Comparison of ENCODE assay signal across 9 cellular contexts in genomic region chr3:47443611-47443995, GRCh38. TPM values are rescaled to one million over a fixed set of nuclear protein-coding genes. Genes with fewer than 3 reads are reported as not detected.
DNase-seq lines count a peak whose midpoint lies in the region; ATAC-seq and TF ChIP-seq lines count a peak whose summit lies in the region.
"Had no signal": no experiment of that assay in that cellular context is flagged by ENCODE, and none has a peak within 500 bp of the region (broad histone marks: within the 10 kb centered on the region; RNA-seq: fewer than 3 reads in every experiment).

No MANE protein-coding gene starts in this region.

- no peak overlapping the region for H3K9ac ChIP-seq in SK-N-SH

- no peak for TF ChIP-seq RAD21 in SK-N-SH (IDR thresholded peaks at IDR 0.05; ENCODE audit: low read length)

- H3K4me3 ChIP-seq in AG10803 (ENCODE audit: low read length) (peak overlapping the region; percentile 10; the same call in 1 of the 2 replicates), SK-N-SH (ENCODE audit: low read depth in 2 of 2, low read length in 1 of 2) (no peak overlapping the region), gastroesophageal sphincter (no peak overlapping the region), ovary (no peak overlapping the region)

- TF ChIP-seq CTCF in AG10803 (conservative IDR thresholded peaks at IDR 0.05; ENCODE audit: low read length): no peak
- TF ChIP-seq CTCF in SK-N-SH (IDR thresholded peaks at IDR 0.05): no peak
- TF ChIP-seq CTCF in gastroesophageal sphincter (IDR thresholded peaks at IDR 0.05): no peak
- no peak for TF ChIP-seq CTCF in ovary (IDR thresholded peaks at IDR 0.05)

- no peak overlapping the region for H2AFZ ChIP-seq in SK-N-SH (ENCODE audit: low read depth)

- H3K4me2 ChIP-seq in SK-N-SH: peak overlapping the region; percentile 4; the same call in 1 of the 2 replicates

- H3K27me3 ChIP-seq in SK-N-SH (ENCODE audit: insufficient read depth) (no peaks in the 10 kb centered on the region), gastroesophageal sphincter (no peaks in the 10 kb centered on the region), ovary (no peaks in the 10 kb centered on the region)

- peaks cover 49% of the 10 kb centered on the region for H3K79me2 ChIP-seq in SK-N-SH (ENCODE audit: insufficient read depth)

- WGBS in SK-N-SH (ENCODE audit: low lambda C conversion rate): 89% methylated on average over 5 of the region's 5 CpGs
- 38 to 54% methylated on average over 3 to 5 of the region's 5 CpGs for WGBS in gastroesophageal sphincter (ENCODE audit: low coverage in 1 of 2), 2 donors
- 40 to 51% (median 40%) methylated on average over 5 of the region's 5 CpGs for WGBS in ovary, 3 donors

- H3K27ac ChIP-seq in SK-N-SH (ENCODE audit: low read depth in 2 of 2, low read length in 1 of 2): no peak overlapping the region; a peak in 1 of 4 replicates
- H3K27ac ChIP-seq in gastroesophageal sphincter: peak overlapping the region; percentile 77 to 84 (median 80)
- peak overlapping the region; percentile 24 to 49 for H3K27ac ChIP-seq in ovary

- TF ChIP-seq POLR2A in gastroesophageal sphincter (IDR thresholded peaks at IDR 0.05) (no peak), ovary (IDR thresholded peaks at IDR 0.05) (no peak)

- H4K20me1 ChIP-seq in SK-N-SH (ENCODE audit: insufficient read depth): no peaks in the 10 kb centered on the region

- TF ChIP-seq EP300 in SK-N-SH (IDR thresholded peaks at IDR 0.05; ENCODE audit: borderline replicate concordance in 1 of 2, low read depth in 1 of 2, low read length in 1 of 2) (no peak), gastroesophageal sphincter (IDR thresholded peaks at IDR 0.05) (no peak), ovary (IDR thresholded peaks at IDR 0.05) (no peak)

- POLR2A ChIA-PET in SK-N-SH (lab: Yijun Ruan, JAX): no interaction called here

- H3K9me3 ChIP-seq in SK-N-SH (no peaks in the 10 kb centered on the region), gastroesophageal sphincter (no peaks in the 10 kb centered on the region), ovary (no peaks in the 10 kb centered on the region)

- H3K4me1 ChIP-seq in SK-N-SH (ENCODE audit: control insufficient read depth in 1 of 2, insufficient read depth in 2 of 2, low read depth in 1 of 2, low read length in 1 of 2) (no peaks in the 10 kb centered on the region; a peak in 1 of 4 replicates), gastroesophageal sphincter (peaks cover 0 to 29% (median 13%) of the 10 kb centered on the region in 3 donors), ovary (ENCODE audit: insufficient read depth) (peaks cover 7% of the 10 kb centered on the region)

- intact Hi-C loops in ovary (cut with DNase I): no loop called here

- H3F3A ChIP-seq in SK-N-SH (replicated peaks; ENCODE audit: insufficient read depth): no peaks in the 10 kb centered on the region

- DNase-seq in AG10803 (ENCODE audit: low read depth): no peak
- DNase-seq in SK-N-SH: no peak
- no peak for DNase-seq in ovary
- no peak for DNase-seq in activated gamma-delta T cell (lab: John Stamatoyannopoulos, UW)
- DNase-seq in NOMO-1 treated with dmso at 0.1 percent for 144 hours (lab: John Stamatoyannopoulos, UW; ENCODE audit: unreplicated experiment): no peak
- DNase-seq: RPMI8226 had no signal

- ATAC-seq in gastroesophageal sphincter: peak; percentile 9
- no peak for ATAC-seq in GM21619 (IDR thresholded peaks at IDR 0.05; ENCODE audit: unreplicated experiment)
- ATAC-seq in HG03457 (IDR thresholded peaks at IDR 0.05; ENCODE audit: unreplicated experiment): no peak

- H3K36me3 ChIP-seq in SK-N-SH (replicated peaks in 1 of 2; ENCODE audit: control insufficient read depth in 1 of 2, insufficient read depth in 2 of 2, low read length in 1 of 2) (peaks cover 0 to 22% of the 10 kb centered on the region in 2 experiments), gastroesophageal sphincter (peaks cover 0 to 26% of the 10 kb centered on the region in 2 donors), ovary (no peaks in the 10 kb centered on the region)

- CTCF ChIA-PET in SK-N-SH (lab: Yijun Ruan, JAX): interaction anchor here (0.7 to 2.8 kb wide), 3 partner anchors 17 to 31 kb away, joined by 3 to 13 read pairs (median 7); no protein-coding TSS in a partner anchor

- no peaks in the 10 kb centered on the region for H3K9me2 ChIP-seq in SK-N-SH

TF ChIP-seq in SK-N-SH, 30 proteins besides CTCF, POLR2A, EP300 and RAD21:
- TF ChIP-seq MEF2A (IDR thresholded peaks at IDR 0.05; ENCODE audit: borderline replicate concordance, low read depth) (no peak), POLR2AphosphoS5 (IDR thresholded peaks at IDR 0.05; ENCODE audit: low read depth, low read length) (no peak), NFIC (IDR thresholded peaks at IDR 0.05; ENCODE audit: borderline replicate concordance) (no peak), RCOR1 (IDR thresholded peaks at IDR 0.05; ENCODE audit: low read length) (no peak), REST (IDR thresholded peaks at IDR 0.05; ENCODE audit: low read depth, low read length) (no peak), SIN3A (IDR thresholded peaks at IDR 0.05; ENCODE audit: borderline replicate concordance, low read depth, low read length) (no peak), NRF1 (IDR thresholded peaks at IDR 0.05; ENCODE audit: low read depth, low read length) (no peak), IRF3 (IDR thresholded peaks at IDR 0.05; ENCODE audit: low read depth, low read length) (no peak), GABPA (IDR thresholded peaks at IDR 0.05; ENCODE audit: low read depth) (no peak)

RNA-seq across cellular contexts. Expression of gene SCAP, which starts 32.1 kb away (rescaled TPM):
- polyA plus RNA-seq in SK-N-SH (2012; rRNA removed) (22.2 and 28.0 TPM in 2 replicates), ovary (100 to 1,000 TPM in 1 of 2 donors, 10 to 100 TPM in 1; 52.4 to 192 TPM)
- 10.0 and 16.0 TPM in 2 replicates for polyA plus RNA-seq in SK-N-SH (2012; cell fraction: cytosol; rRNA removed)
- 63.8 and 75.9 TPM in 2 replicates for polyA plus RNA-seq in SK-N-SH (2012; cell fraction: nucleus; rRNA removed)
- total RNA-seq in gastroesophageal sphincter (10 to 100 TPM; 58.8 to 93.5 (median 71.5) TPM), ovary (100 to 1,000 TPM in 1 of 7 donors, 10 to 100 TPM in 6; 53.7 to 104 (median 80.9) TPM)

Comparison
In these comparisons a context has a peak if more than half of its experiments do, and no peak if none do; other contexts are left out.
1. H3K27ac ChIP-seq: peak in gastroesophageal sphincter (4 of 4) and ovary (2 of 2); none in SK-N-SH (0 of 2).